In genomic region chr2:41950440-41950960, GRCh38 we compare ENCODE assay signal across 2 cellular contexts.
A peak's percentile ranks its signal among the peaks of the same experiment; 100 is the strongest.
TF ChIP-seq lines count a peak whose summit lies in the region.

No MANE protein-coding gene starts in this region.

TF ChIP-seq in GM23338, 12 proteins besides CTCF, POLR2A, EP300 and RAD21 (continued from another document):
- peak; percentile 62; the same call in 1 of the 2 replicates for TF ChIP-seq ZNF462 (CRISPR knock-in tag; IDR thresholded peaks at IDR 0.05)

TF ChIP-seq in H1, 55 proteins besides CTCF, POLR2A, EP300 and RAD21 (continued from another document):
- TF ChIP-seq ATF2 (IDR thresholded peaks at IDR 0.05; ENCODE audit: low read length) (no peak), CHD2 (IDR thresholded peaks at IDR 0.05; ENCODE audit: low read length) (no peak), SP2 (IDR thresholded peaks at IDR 0.05; ENCODE audit: low read length) (no peak), HDAC6 (IDR thresholded peaks at IDR 0.05; ENCODE audit: low read depth, low read length) (no peak), SRF (IDR thresholded peaks at IDR 0.05; ENCODE audit: low read depth, low read length) (no peak), CBX5 (IDR thresholded peaks at IDR 0.05; ENCODE audit: low read depth, low read length) (no peak), CREB1 (IDR thresholded peaks at IDR 0.05) (no peak), EGR1 (IDR thresholded peaks at IDR 0.05; ENCODE audit: borderline replicate concordance, low read depth, low read length) (no peak), TAF7 (optimal IDR thresholded peaks at IDR 0.05; ENCODE audit: borderline replicate concordance, low read depth, low read length) (no peak), SP1 (IDR thresholded peaks at IDR 0.05; ENCODE audit: low read depth, low read length) (no peak), JUN (IDR thresholded peaks at IDR 0.05; ENCODE audit: low read depth, low read length) (no peak), SIN3A (conservative IDR thresholded peaks at IDR 0.05 in 1 of 2, IDR thresholded peaks at IDR 0.05 in 1 of 2; ENCODE audit: low read depth in 1 of 2, low read length in 2 of 2) (no peak), POLR2AphosphoS5 (IDR thresholded peaks at IDR 0.05; ENCODE audit: low read depth, low read length) (no peak), RFX5 (IDR thresholded peaks at IDR 0.05; ENCODE audit: borderline replicate concordance, low read depth, low read length) (no peak), EZH2 (IDR thresholded peaks at IDR 0.05; ENCODE audit: low read depth, low read length, severe bottlenecking) (no peak)
- TF ChIP-seq, protein P1, sequence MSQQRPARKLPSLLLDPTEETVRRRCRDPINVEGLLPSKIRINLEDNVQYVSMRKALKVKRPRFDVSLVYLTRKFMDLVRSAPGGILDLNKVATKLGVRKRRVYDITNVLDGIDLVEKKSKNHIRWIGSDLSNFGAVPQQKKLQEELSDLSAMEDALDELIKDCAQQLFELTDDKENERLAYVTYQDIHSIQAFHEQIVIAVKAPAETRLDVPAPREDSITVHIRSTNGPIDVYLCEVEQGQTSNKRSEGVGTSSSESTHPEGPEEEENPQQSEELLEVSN (IDR thresholded peaks at IDR 0.05): no peak
- TF ChIP-seq, protein P2, sequence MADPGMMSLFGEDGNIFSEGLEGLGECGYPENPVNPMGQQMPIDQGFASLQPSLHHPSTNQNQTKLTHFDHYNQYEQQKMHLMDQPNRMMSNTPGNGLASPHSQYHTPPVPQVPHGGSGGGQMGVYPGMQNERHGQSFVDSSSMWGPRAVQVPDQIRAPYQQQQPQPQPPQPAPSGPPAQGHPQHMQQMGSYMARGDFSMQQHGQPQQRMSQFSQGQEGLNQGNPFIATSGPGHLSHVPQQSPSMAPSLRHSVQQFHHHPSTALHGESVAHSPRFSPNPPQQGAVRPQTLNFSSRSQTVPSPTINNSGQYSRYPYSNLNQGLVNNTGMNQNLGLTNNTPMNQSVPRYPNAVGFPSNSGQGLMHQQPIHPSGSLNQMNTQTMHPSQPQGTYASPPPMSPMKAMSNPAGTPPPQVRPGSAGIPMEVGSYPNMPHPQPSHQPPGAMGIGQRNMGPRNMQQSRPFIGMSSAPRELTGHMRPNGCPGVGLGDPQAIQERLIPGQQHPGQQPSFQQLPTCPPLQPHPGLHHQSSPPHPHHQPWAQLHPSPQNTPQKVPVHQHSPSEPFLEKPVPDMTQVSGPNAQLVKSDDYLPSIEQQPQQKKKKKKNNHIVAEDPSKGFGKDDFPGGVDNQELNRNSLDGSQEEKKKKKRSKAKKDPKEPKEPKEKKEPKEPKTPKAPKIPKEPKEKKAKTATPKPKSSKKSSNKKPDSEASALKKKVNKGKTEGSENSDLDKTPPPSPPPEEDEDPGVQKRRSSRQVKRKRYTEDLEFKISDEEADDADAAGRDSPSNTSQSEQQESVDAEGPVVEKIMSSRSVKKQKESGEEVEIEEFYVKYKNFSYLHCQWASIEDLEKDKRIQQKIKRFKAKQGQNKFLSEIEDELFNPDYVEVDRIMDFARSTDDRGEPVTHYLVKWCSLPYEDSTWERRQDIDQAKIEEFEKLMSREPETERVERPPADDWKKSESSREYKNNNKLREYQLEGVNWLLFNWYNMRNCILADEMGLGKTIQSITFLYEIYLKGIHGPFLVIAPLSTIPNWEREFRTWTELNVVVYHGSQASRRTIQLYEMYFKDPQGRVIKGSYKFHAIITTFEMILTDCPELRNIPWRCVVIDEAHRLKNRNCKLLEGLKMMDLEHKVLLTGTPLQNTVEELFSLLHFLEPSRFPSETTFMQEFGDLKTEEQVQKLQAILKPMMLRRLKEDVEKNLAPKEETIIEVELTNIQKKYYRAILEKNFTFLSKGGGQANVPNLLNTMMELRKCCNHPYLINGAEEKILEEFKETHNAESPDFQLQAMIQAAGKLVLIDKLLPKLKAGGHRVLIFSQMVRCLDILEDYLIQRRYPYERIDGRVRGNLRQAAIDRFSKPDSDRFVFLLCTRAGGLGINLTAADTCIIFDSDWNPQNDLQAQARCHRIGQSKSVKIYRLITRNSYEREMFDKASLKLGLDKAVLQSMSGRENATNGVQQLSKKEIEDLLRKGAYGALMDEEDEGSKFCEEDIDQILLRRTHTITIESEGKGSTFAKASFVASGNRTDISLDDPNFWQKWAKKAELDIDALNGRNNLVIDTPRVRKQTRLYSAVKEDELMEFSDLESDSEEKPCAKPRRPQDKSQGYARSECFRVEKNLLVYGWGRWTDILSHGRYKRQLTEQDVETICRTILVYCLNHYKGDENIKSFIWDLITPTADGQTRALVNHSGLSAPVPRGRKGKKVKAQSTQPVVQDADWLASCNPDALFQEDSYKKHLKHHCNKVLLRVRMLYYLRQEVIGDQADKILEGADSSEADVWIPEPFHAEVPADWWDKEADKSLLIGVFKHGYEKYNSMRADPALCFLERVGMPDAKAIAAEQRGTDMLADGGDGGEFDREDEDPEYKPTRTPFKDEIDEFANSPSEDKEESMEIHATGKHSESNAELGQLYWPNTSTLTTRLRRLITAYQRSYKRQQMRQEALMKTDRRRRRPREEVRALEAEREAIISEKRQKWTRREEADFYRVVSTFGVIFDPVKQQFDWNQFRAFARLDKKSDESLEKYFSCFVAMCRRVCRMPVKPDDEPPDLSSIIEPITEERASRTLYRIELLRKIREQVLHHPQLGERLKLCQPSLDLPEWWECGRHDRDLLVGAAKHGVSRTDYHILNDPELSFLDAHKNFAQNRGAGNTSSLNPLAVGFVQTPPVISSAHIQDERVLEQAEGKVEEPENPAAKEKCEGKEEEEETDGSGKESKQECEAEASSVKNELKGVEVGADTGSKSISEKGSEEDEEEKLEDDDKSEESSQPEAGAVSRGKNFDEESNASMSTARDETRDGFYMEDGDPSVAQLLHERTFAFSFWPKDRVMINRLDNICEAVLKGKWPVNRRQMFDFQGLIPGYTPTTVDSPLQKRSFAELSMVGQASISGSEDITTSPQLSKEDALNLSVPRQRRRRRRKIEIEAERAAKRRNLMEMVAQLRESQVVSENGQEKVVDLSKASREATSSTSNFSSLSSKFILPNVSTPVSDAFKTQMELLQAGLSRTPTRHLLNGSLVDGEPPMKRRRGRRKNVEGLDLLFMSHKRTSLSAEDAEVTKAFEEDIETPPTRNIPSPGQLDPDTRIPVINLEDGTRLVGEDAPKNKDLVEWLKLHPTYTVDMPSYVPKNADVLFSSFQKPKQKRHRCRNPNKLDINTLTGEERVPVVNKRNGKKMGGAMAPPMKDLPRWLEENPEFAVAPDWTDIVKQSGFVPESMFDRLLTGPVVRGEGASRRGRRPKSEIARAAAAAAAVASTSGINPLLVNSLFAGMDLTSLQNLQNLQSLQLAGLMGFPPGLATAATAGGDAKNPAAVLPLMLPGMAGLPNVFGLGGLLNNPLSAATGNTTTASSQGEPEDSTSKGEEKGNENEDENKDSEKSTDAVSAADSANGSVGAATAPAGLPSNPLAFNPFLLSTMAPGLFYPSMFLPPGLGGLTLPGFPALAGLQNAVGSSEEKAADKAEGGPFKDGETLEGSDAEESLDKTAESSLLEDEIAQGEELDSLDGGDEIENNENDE (IDR thresholded peaks at IDR 0.05; ENCODE audit: insufficient replicate concordance, low read length): no peak
